In the genomic region with DNA sequence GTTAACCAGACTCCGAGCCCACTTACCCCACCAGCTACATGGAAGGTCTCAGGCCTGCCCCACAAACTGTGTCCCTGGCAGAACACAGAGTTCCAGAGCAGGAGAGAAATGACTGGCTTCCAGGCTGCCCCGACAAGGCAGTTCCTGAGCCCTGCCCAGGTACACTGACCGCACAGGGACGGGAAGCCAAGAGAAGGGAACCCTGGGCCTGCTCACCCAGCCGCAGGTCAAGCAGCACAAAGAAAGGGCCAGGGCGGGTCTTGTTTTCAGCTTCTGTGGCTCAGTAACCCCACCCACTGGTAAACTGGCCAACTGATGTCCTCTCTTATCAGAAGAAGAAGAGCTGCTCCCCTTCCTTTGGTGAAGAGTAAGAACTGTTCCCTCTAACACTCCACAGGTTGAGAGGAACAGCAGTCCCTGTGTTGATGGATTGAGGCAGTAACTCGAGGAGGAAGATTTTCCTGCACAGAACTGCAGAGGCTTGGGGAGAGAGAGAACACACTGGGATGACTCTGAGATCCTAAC, we compare ENCODE assay signal across 9 cellular contexts.
DNase-seq lines count a peak whose midpoint lies in the region; ATAC-seq, FAIRE-seq and TF ChIP-seq lines count a peak whose summit lies in the region.
"Had no signal": no experiment of that assay in that cellular context is flagged by ENCODE, and none has a peak within 500 bp of the region (broad histone marks: within the 10 kb centered on the region; RNA-seq: fewer than 3 reads in every experiment).

No MANE protein-coding gene starts in this region.

- no peaks in the 10 kb centered on the region for H3K23me2 ChIP-seq in H1 (ENCODE audit: low read depth, low read length)

- H3K79me1 ChIP-seq in H1 (ENCODE audit: low read depth, low read length) = no peaks in the 10 kb centered on the region

- no peak overlapping the region for H2AK5ac ChIP-seq in H1 (ENCODE audit: low read depth, low read length)

- TF ChIP-seq RAD21 in H1 (IDR thresholded peaks at IDR 0.05 in 1 of 2, conservative IDR thresholded peaks at IDR 0.05 in 1 of 2; ENCODE audit: low read depth in 2 of 2, low read length in 2 of 2) = peak; percentile 55 to 63

- H3K4me2 ChIP-seq in OCI-LY1 (ENCODE audit: low read length) (peak overlapping the region; percentile 1; the same call in 1 of the 2 replicates), H1 (ENCODE audit: insufficient read depth in 1 of 2, low read depth in 2 of 2, low read length in 2 of 2) (no peak overlapping the region)

- H2BK120ac ChIP-seq in H1 (replicated peaks; ENCODE audit: low read depth, low read length) = no peak overlapping the region

- H4K91ac ChIP-seq in H1 (replicated peaks; ENCODE audit: insufficient read length, low read length) = no peak overlapping the region

- H2BK12ac ChIP-seq in H1 (ENCODE audit: low read depth, low read length) = no peak overlapping the region

- no peak overlapping the region for H3K56ac ChIP-seq in H1 (replicated peaks; ENCODE audit: insufficient read length, low read depth, low read length)

- H2BK20ac ChIP-seq in H1 (ENCODE audit: low read length) = peak overlapping the region; percentile 9; the same call in 1 of the 2 replicates

- no peak overlapping the region for H3K4ac ChIP-seq in H1 (replicated peaks; ENCODE audit: insufficient read length, low read depth, low read length)

- DNase-seq in GM12864 (ENCODE audit: low read depth) = peak; percentile 61
- DNase-seq in H1 (ENCODE audit: low read depth in 1 of 2, low spot score in 2 of 2) = no peak
- no peak for DNase-seq in nephron progenitor cell
- DNase-seq in AG08396 (ENCODE audit: low spot score) = no peak
- DNase-seq in effector CD8-positive, alpha-beta T cell (lab: John Stamatoyannopoulos, UW) = no peak

- H3K27me3 Mint-ChIP-seq in nephron progenitor cell (ENCODE audit: low read depth, poor library complexity) = no peaks in the 10 kb centered on the region

- no peak overlapping the region for H2BK5ac ChIP-seq in H1 (ENCODE audit: low read depth, low read length)

- H3K27ac Mint-ChIP-seq in nephron progenitor cell = peak overlapping the region; percentile 94

- H3K4me1 ChIP-seq in OCI-LY1 (ENCODE audit: insufficient read depth, low read length, severe bottlenecking) = peaks cover 54% of the 10 kb centered on the region
- peaks cover 0 to 6% (median 4%) of the 10 kb centered on the region in 4 experiments; a peak in 6 of 7 replicates for H3K4me1 ChIP-seq in H1 (replicated peaks in 1 of 4; ENCODE audit: control insufficient read depth in 3 of 4, insufficient read depth in 4 of 4, low read length in 3 of 4)

- no peaks in the 10 kb centered on the region for H3K9me3 ChIP-seq in OCI-LY1 (ENCODE audit: low read length)
- H3K9me3 ChIP-seq in H1 (ENCODE audit: insufficient read depth in 2 of 2, low read depth in 1 of 2, low read length in 1 of 2) = no peaks in the 10 kb centered on the region

- ATAC-seq in GM21619 (IDR thresholded peaks at IDR 0.05; ENCODE audit: unreplicated experiment) (peak; percentile 42), GM21526 (IDR thresholded peaks at IDR 0.05; ENCODE audit: low FRiP score, unreplicated experiment) (no peak)

- peak overlapping the region; percentile 38; the same call in 1 of the 2 replicates for H3K18ac ChIP-seq in H1 (ENCODE audit: extremely low read depth, low read length)

- H3K9me3 Mint-ChIP-seq in nephron progenitor cell = no peaks in the 10 kb centered on the region

- H3K27me3 ChIP-seq in OCI-LY1 (ENCODE audit: insufficient read depth, low read length) (no peaks in the 10 kb centered on the region), H1 (replicated peaks in 1 of 4; ENCODE audit: control insufficient read depth in 3 of 4, extremely low read depth in 1 of 4, insufficient read depth in 3 of 4, low read length in 3 of 4) (no peaks in the 10 kb centered on the region)

- no peak overlapping the region for H2BK15ac ChIP-seq in H1 (ENCODE audit: low read length)

- H3K4me1 Mint-ChIP-seq in nephron progenitor cell = peaks cover 53% of the 10 kb centered on the region

- H3K23ac ChIP-seq in H1 (ENCODE audit: insufficient read length) = no peak overlapping the region

- H4K8ac ChIP-seq in H1 (ENCODE audit: extremely low read depth, insufficient read depth, low read length) = no peak overlapping the region

- WGBS in H1 (ENCODE audit: extremely low coverage in 1 of 2, insufficient coverage in 1 of 2, insufficient read length in 1 of 2, insufficient replicate concordance in 2 of 2, low coverage in 1 of 2, low lambda C conversion rate in 2 of 2, missing lambda C conversion rate in 1 of 2), 2 experiments = 77% methylated on average over 7 of the region's 7 CpGs; no CpG with 5 or more reads in 1 of the 2 experiments

- H4K20me1 ChIP-seq in OCI-LY1 (ENCODE audit: insufficient read depth, low read length) = no peaks in the 10 kb centered on the region
- no peaks in the 10 kb centered on the region for H4K20me1 ChIP-seq in H1 (replicated peaks in 1 of 2; ENCODE audit: control insufficient read depth in 1 of 2, insufficient read depth in 2 of 2, low read length in 2 of 2)

- H3K9ac ChIP-seq in OCI-LY1 (ENCODE audit: low read length) = no peak overlapping the region; the same call in 1 of the 2 replicates
- H3K9ac ChIP-seq in H1 (replicated peaks in 1 of 4; ENCODE audit: extremely low read depth in 1 of 4, low read depth in 3 of 4, low read length in 3 of 4) = no peak overlapping the region

- H3F3A ChIP-seq in OCI-LY1 (ENCODE audit: insufficient read depth, low read length) = 0 out of 2 replicates have a peak, but pooled peaks cover 3% of the 10 kb centered on the region

- H3K36me3 ChIP-seq in OCI-LY1 (ENCODE audit: insufficient read depth, low read length) = no peaks in the 10 kb centered on the region
- no peaks in the 10 kb centered on the region for H3K36me3 ChIP-seq in H1 (ENCODE audit: control insufficient read depth in 2 of 4, insufficient read depth in 4 of 4, low read length in 3 of 4)

- no peak overlapping the region for H3K27ac ChIP-seq in OCI-LY1 (ENCODE audit: low read depth, low read length, poor library complexity, severe bottlenecking)
- H3K27ac ChIP-seq in H1 (ENCODE audit: low read depth, low read length) = no peak overlapping the region
- H3K27ac ChIP-seq: SK-N-MC had no signal

- peak overlapping the region; percentile 1 for H3K4me3 Mint-ChIP-seq in nephron progenitor cell

- TF ChIP-seq EP300 in H1 (IDR thresholded peaks at IDR 0.05; ENCODE audit: borderline replicate concordance in 1 of 2, low read depth in 2 of 2, low read length in 2 of 2) = no peak

- no peaks in the 10 kb centered on the region for H3K79me2 ChIP-seq in OCI-LY1 (ENCODE audit: insufficient read depth, low read length)
- no peaks in the 10 kb centered on the region for H3K79me2 ChIP-seq in H1 (ENCODE audit: control insufficient read depth in 1 of 2, insufficient read depth in 2 of 2, low read length in 2 of 2)

- no peak for FAIRE-seq in H1 (lab: Jason Lieb, UNC)

- no peak overlapping the region for H2AFZ ChIP-seq in OCI-LY1 (ENCODE audit: low read length)
- 0 out of 2 replicates have a peak overlapping the region, but pooled peaks have one; percentile 28 for H2AFZ ChIP-seq in H1 (ENCODE audit: low read length)

- H3K9me2 ChIP-seq in OCI-LY1 (ENCODE audit: low read depth, low read length) = no peaks in the 10 kb centered on the region

- peaks cover 34% of the 10 kb centered on the region for H3K36me3 Mint-ChIP-seq in nephron progenitor cell (ENCODE audit: low read depth)

- H4K5ac ChIP-seq in H1 (ENCODE audit: insufficient read length, low read depth, low read length) = no peak overlapping the region

- TF ChIP-seq CTCF in GM12864 (IDR thresholded peaks at IDR 0.05; ENCODE audit: low read depth, low read length, missing control alignments) (peak; percentile 37), OCI-LY1 (IDR thresholded peaks at IDR 0.05; ENCODE audit: low read length) (peak; percentile 32; the same call in 1 of the 2 replicates), H1 (IDR thresholded peaks at IDR 0.05; ENCODE audit: control extremely low read depth in 1 of 3, insufficient read depth in 1 of 3, low read depth in 1 of 3, low read length in 3 of 3) (peak in 1 of 3 experiments; percentile 44; a peak in 2 of 4 replicates), nephron progenitor cell (IDR thresholded peaks at IDR 0.05) (no peak)

- TF ChIP-seq POLR2A in H1 (IDR thresholded peaks at IDR 0.05; ENCODE audit: control extremely low read depth in 1 of 2, low read depth in 2 of 2, low read length in 2 of 2) = no peak

- POLR2A ChIA-PET in H1 (lab: Charles Lee; ENCODE audit: partially characterized antibody) = no interaction called here

- CTCF ChIA-PET in H1 (lab: Charles Lee; ENCODE audit: partially characterized antibody) = interaction anchor here (0.8 to 3.0 kb wide), 14 partner anchors 11 to 278 kb away, joined by 3 to 22 read pairs (median 4); no protein-coding TSS in a partner anchor

- peak overlapping the region; percentile 29 for H3K4me3 ChIP-seq in GM12864 (ENCODE audit: low read depth, low read length)
- H3K4me3 ChIP-seq in OCI-LY1 (ENCODE audit: low read depth, low read length, poor library complexity, severe bottlenecking) = no peak overlapping the region
- no peak overlapping the region for H3K4me3 ChIP-seq in H1 (ENCODE audit: extremely low read depth in 1 of 4, insufficient read depth in 2 of 4, low read depth in 3 of 4, low read length in 4 of 4)
- H3K4me3 ChIP-seq: SK-N-MC had no signal

- H3K14ac ChIP-seq in H1 (ENCODE audit: insufficient read length) = no peak overlapping the region

TF ChIP-seq in H1, 55 proteins besides CTCF, POLR2A, EP300 and RAD21 (continues in another document):
- TF ChIP-seq EGR1 (IDR thresholded peaks at IDR 0.05; ENCODE audit: borderline replicate concordance, low read depth, low read length) (no peak), PHF8 (conservative IDR thresholded peaks at IDR 0.05; ENCODE audit: low read depth, low read length) (no peak), SIRT6 (IDR thresholded peaks at IDR 0.05; ENCODE audit: low read length) (no peak), CBX5 (IDR thresholded peaks at IDR 0.05; ENCODE audit: low read depth, low read length) (no peak), SP4 (IDR thresholded peaks at IDR 0.05; ENCODE audit: low read length) (no peak), SAP30 (IDR thresholded peaks at IDR 0.05; ENCODE audit: insufficient read depth, insufficient replicate concordance, low read length) (no peak)
